In genomic region chr19:14571695-14572490, GRCh38 we compare ENCODE assay signal across 8 cellular contexts. TPM values are rescaled to one million over a fixed set of nuclear protein-coding genes. Genes with fewer than 3 reads are reported as not detected.
DNase-seq lines count a peak whose midpoint lies in the region; ATAC-seq, FAIRE-seq and TF ChIP-seq lines count a peak whose summit lies in the region.

Gene NDUFB7, minus strand, starts transcription at chr19:14572066. Its CDS starts 66 bp downstream, at chr19:14572000.

- peak; percentile 74 for TF ChIP-seq CTCF in progenitor cell of endocrine pancreas (IDR thresholded peaks at IDR 0.05; ENCODE audit: unreplicated experiment)

- no peaks in the 10 kb centered on the region for H3K9me3 Mint-ChIP-seq in progenitor cell of endocrine pancreas (ENCODE audit: low read depth)

- peaks cover 9% of the 10 kb centered on the region for H3K4me1 Mint-ChIP-seq in progenitor cell of endocrine pancreas (ENCODE audit: low read depth)

- H3K27me3 Mint-ChIP-seq in progenitor cell of endocrine pancreas, result no peaks in the 10 kb centered on the region

- intact Hi-C loops in left cardiac atrium (cut with DNase I), result loop anchor here in 1 of 2 donors (5.0 kb wide), 1 partner anchor 115 kb away; no protein-coding TSS in a partner anchor

- H3K4me3 Mint-ChIP-seq in progenitor cell of endocrine pancreas (ENCODE audit: low read depth), result peak within 1 kb of the TSS; percentile 96

- ATAC-seq in HG02870 (IDR thresholded peaks at IDR 0.05; ENCODE audit: unreplicated experiment), result peak; percentile 83
- ATAC-seq in left cardiac atrium, result peak; percentile 97 to 98

- H3K36me3 Mint-ChIP-seq in progenitor cell of endocrine pancreas (ENCODE audit: insufficient read depth), result peaks cover 4% of the 10 kb centered on the region

- TF ChIP-seq POLR2A in GM12892 (IDR thresholded peaks at IDR 0.05; ENCODE audit: low read depth, low read length), result peak; percentile 86

- DNase-seq in GM12892 (ENCODE audit: insufficient read length), result peak; percentile 83
- peak; percentile 97 for DNase-seq in NCI-H146 (lab: John Stamatoyannopoulos, UW)
- DNase-seq in T-helper 1 cell, result peak; percentile 83 to 94 (median 85)
- peak; percentile 94 for DNase-seq in amniotic epithelial cell (ENCODE audit: low read depth)
- peak; percentile 93 for DNase-seq in left cardiac atrium
- peak; percentile 62 for DNase-seq in progenitor cell of endocrine pancreas (ENCODE audit: low spot score, unreplicated experiment)
- peak; percentile 89 for DNase-seq in ureter (ENCODE audit: low spot score)

- peak within 1 kb of the TSS; percentile 88 for H3K27ac Mint-ChIP-seq in progenitor cell of endocrine pancreas

- peak; percentile 90 for FAIRE-seq in GM12892 (lab: Jason Lieb, UNC)

RNA-seq across cellular contexts. Expression of gene NDUFB7, which starts in this region (rescaled TPM):
- polyA plus RNA-seq in GM12892 (2012; ENCODE audit: missing spikeins), result 95.4 TPM
- total RNA-seq in left cardiac atrium (100 to 1,000 TPM; 357 to 393 TPM), progenitor cell of endocrine pancreas (117 and 120 TPM in 2 replicates), ureter (169 TPM)

Comparison
In these comparisons a context has a peak if more than half of its experiments do, and no peak if none do; other contexts are left out.
1. Peak in every context shown above with its lines: DNase-seq and ATAC-seq.